ENCODE assay signal across 8 cellular contexts in the genomic region with DNA sequence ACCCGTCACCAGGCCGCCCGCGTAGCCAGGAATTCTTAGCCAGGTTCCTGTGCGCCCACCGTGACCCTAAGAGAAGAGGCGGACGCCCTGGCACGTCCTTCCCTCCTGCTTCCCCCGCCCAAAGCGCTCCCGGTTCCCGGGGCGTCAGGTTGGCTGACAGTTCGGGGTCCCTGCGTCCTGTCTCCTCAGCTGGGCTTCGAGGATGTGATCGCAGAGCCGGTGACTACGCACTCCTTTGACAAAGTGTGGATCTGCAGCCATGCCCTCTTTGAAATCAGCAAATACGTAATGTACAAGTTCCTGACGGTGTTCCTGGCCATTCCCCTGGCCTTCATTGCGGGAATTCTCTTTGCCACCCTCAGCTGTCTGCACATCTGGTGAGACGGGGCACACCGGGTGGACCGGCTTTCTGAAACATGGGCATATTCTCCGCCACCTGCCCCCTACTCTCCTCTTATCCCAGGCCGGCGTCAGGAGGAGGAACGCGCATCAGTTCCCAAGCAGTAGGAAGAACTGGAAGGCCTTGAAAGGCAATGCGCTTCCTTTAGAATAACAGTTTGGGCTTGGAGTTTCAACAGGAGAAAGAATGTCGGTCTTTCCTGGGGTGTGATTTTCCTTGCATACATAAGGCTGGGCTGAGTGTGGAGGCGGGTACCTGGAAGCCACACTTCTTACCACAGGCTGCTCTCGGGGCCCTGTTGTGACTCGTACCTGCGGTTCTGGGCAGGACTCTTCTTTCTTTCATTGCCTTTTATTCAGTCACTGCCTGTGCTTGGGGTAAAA. TPM values are rescaled to one million over a fixed set of nuclear protein-coding genes. Genes with fewer than 3 reads are reported as not detected.
A peak's percentile ranks its signal among the peaks of the same experiment; 100 is the strongest.
DNase-seq lines count a peak whose midpoint lies in the region; ATAC-seq and TF ChIP-seq lines count a peak whose summit lies in the region.

No MANE protein-coding gene starts in this region.

- peak overlapping the region; percentile 96 for H3K9ac ChIP-seq in IMR-90 (ENCODE audit: low read depth, low read length)

- H3K9me1 ChIP-seq in IMR-90 (ENCODE audit: insufficient read depth, low read length), result peaks cover 8% of the 10 kb centered on the region

- H3K79me1 ChIP-seq in IMR-90 (ENCODE audit: low read depth in 1 of 2, low read length in 2 of 2), result peaks cover 9 to 38% of the 10 kb centered on the region in 2 experiments

- peak overlapping the region; percentile 94 for H2BK5ac ChIP-seq in IMR-90 (ENCODE audit: low read depth, low read length, poor library complexity, severe bottlenecking)

- peak overlapping the region; percentile 96 for H3K4me2 ChIP-seq in IMR-90 (ENCODE audit: low read depth, low read length)

- peak overlapping the region; percentile 92 for H4K5ac ChIP-seq in IMR-90 (ENCODE audit: low read depth, low read length)

- peak overlapping the region; percentile 96 for H3K18ac ChIP-seq in IMR-90 (ENCODE audit: low read depth, low read length)

- peak overlapping the region; percentile 82 for H2BK120ac ChIP-seq in IMR-90 (ENCODE audit: low read depth, low read length)

- peak overlapping the region; percentile 95 for H2AK9ac ChIP-seq in IMR-90 (replicated peaks; ENCODE audit: low read depth, low read length, poor library complexity)

- no peaks in the 10 kb centered on the region for H3K9me3 ChIP-seq in IMR-90 (ENCODE audit: control insufficient read depth, insufficient read depth, low read length)

- peak overlapping the region; percentile 97 for H3K14ac ChIP-seq in IMR-90 (replicated peaks; ENCODE audit: low read depth, low read length)

- H3K27me3 ChIP-seq in IMR-90 (ENCODE audit: control insufficient read depth, insufficient read depth, low read length), result no peaks in the 10 kb centered on the region

- dilution Hi-C loops in IMR-90 (cut with HindIII; ENCODE audit: low sequenced_read_pairs, unreplicated experiment), result loop anchor here (25.0 kb wide), 1 partner anchor 238 kb away; no protein-coding TSS in a partner anchor

- peak overlapping the region; percentile 99 for H3K23ac ChIP-seq in IMR-90 (ENCODE audit: low read depth, low read length)

- peak overlapping the region; percentile 81; the same call in 2 of the 3 replicates for H2BK15ac ChIP-seq in IMR-90 (ENCODE audit: low read depth, low read length)

- CTCF ChIA-PET in IMR-90 (lab: Yijun Ruan, JAX), result no interaction called here
- CTCF ChIA-PET in activated naive CD4-positive, alpha-beta T cell treated with anti-CD3 and anti-CD28 coated beads, Interleukin-2, amount 10 ng/mL, durations not matched to agents 7 days and 5 days (lab: Charles Lee), result no interaction called here

- 1% methylated on average over 20 of the region's 37 CpGs; no CpG with 5 or more reads in 1 of the 2 experiments for WGBS in IMR-90 (ENCODE audit: extremely low coverage in 2 of 2, insufficient read length in 1 of 2), 2 experiments

- H2BK20ac ChIP-seq in IMR-90 (ENCODE audit: low read depth, low read length), result peak overlapping the region; percentile 60

- DNase-seq in stimulated activated naive CD4-positive, alpha-beta T cell treated with Interleukin-2 at 50 U/mL for 16 hours (lab: John Stamatoyannopoulos, UW), result peak; percentile 37
- no peak for DNase-seq in stimulated activated naive CD4-positive, alpha-beta T cell (lab: John Stamatoyannopoulos, UW)
- DNase-seq in IMR-90 (peak; percentile 50), cardiac septum (ENCODE audit: low spot score) (peak; percentile 76), posterior vena cava (ENCODE audit: low spot score) (peak; percentile 84), activated gamma-delta T cell (lab: John Stamatoyannopoulos, UW) (no peak), SHP77 treated with DMSO at 0.1 percent for 48 hours (lab: John Stamatoyannopoulos, UW) (no peak)
- DNase-seq in activated naive CD4-positive, alpha-beta T cell treated with anti-CD3 and anti-CD28 coated beads, Interleukin-2, amount 10 ng/mL, durations not matched to agents 7 days and 5 days, result peak; percentile 37

- H4K20me1 ChIP-seq in IMR-90 (ENCODE audit: insufficient read depth, low read length), result no peaks in the 10 kb centered on the region; the same call in 1 of the 2 replicates

- no peak; the same call in 1 of the 2 replicates for TF ChIP-seq POLR2A in IMR-90 (IDR thresholded peaks at IDR 0.05; ENCODE audit: low read depth, low read length)

- H3K4me3 Mint-ChIP-seq in activated naive CD4-positive, alpha-beta T cell treated with anti-CD3 and anti-CD28 coated beads, Interleukin-2, amount 10 ng/mL, durations not matched to agents 7 days and 5 days, result peak overlapping the region; percentile 13

- POLR2A ChIA-PET in IMR-90 (lab: Charles Lee; ENCODE audit: unreplicated experiment), result interaction anchor here (0.6 to 1.0 kb wide), 3 partner anchors 26 to 36 kb away, joined by 3 to 5 read pairs (median 3); no protein-coding TSS in a partner anchor

- ATAC-seq in IMR-90 (ENCODE audit: low read depth), result peak; percentile 2

- H3K36me3 ChIP-seq in IMR-90 (ENCODE audit: control insufficient read depth, insufficient read depth, low read length), result peaks cover 2% of the 10 kb centered on the region

- H4K8ac ChIP-seq in IMR-90 (ENCODE audit: low read depth in 2 of 2, low read length in 2 of 2), result peak overlapping the region; percentile 84 to 93

- peak overlapping the region; percentile 98 for H3K4ac ChIP-seq in IMR-90 (ENCODE audit: low read depth, low read length)

- peak overlapping the region; percentile 88 for H3K4me3 ChIP-seq in IMR-90 (ENCODE audit: insufficient read depth, low read depth, low read length)

- in situ Hi-C loops in IMR-90 (cut with MboI; ENCODE audit: low sequenced_read_pairs), result no loop called here

- no peaks in the 10 kb centered on the region for H3K9me3 Mint-ChIP-seq in activated naive CD4-positive, alpha-beta T cell treated with anti-CD3 and anti-CD28 coated beads, Interleukin-2, amount 10 ng/mL, durations not matched to agents 7 days and 5 days

- H2AK5ac ChIP-seq in IMR-90 (ENCODE audit: low read depth, low read length), result peak overlapping the region; percentile 95

- intact Hi-C loops in IMR-90 (cut with micrococcal nuclease), result loop anchor here (1.0 to 5.0 kb wide), 4 partner anchors 27 to 242 kb away; no protein-coding TSS in a partner anchor
- intact Hi-C loops in cardiac septum (cut with DNase I), result loop anchor here (2.0 to 5.0 kb wide), 3 partner anchors 25 to 228 kb away; a partner anchor contains a TSS
- intact Hi-C loops in posterior vena cava (cut with DNase I), result loop anchor here in 1 of 2 donors (2.0 kb wide), 1 partner anchor 25 kb away; a partner anchor contains a TSS

- TSS peak; percentile 69 for BruUV-seq in IMR-90 (replicated peaks; lab: Mats Ljungman, UMichigan)

- TF ChIP-seq CTCF in IMR-90 (conservative IDR thresholded peaks at IDR 0.05; ENCODE audit: low read depth, low read length), result no peak

- H2AFZ ChIP-seq in IMR-90 (replicated peaks; ENCODE audit: low read length, poor library complexity), result peak overlapping the region; percentile 95

- H3K36me3 Mint-ChIP-seq in activated naive CD4-positive, alpha-beta T cell treated with anti-CD3 and anti-CD28 coated beads, Interleukin-2, amount 10 ng/mL, durations not matched to agents 7 days and 5 days, result no peaks in the 10 kb centered on the region

- peaks cover 13% of the 10 kb centered on the region for H3K4me1 ChIP-seq in IMR-90 (ENCODE audit: control insufficient read depth, insufficient read depth, low read length)

- H3K27me3 Mint-ChIP-seq in activated naive CD4-positive, alpha-beta T cell treated with anti-CD3 and anti-CD28 coated beads, Interleukin-2, amount 10 ng/mL, durations not matched to agents 7 days and 5 days, result peaks cover 54% of the 10 kb centered on the region

- H4K91ac ChIP-seq in IMR-90 (ENCODE audit: insufficient read depth, low read depth, low read length), result peak overlapping the region; percentile 96

- H3K56ac ChIP-seq in IMR-90 (ENCODE audit: extremely low read depth, insufficient read depth, low read length), result peak overlapping the region; percentile 97

- H3K4me1 Mint-ChIP-seq in activated naive CD4-positive, alpha-beta T cell treated with anti-CD3 and anti-CD28 coated beads, Interleukin-2, amount 10 ng/mL, durations not matched to agents 7 days and 5 days, result peaks cover 12% of the 10 kb centered on the region

- peak overlapping the region; percentile 94 for H3K27ac ChIP-seq in IMR-90 (ENCODE audit: insufficient read depth, low read length)

- no peak for TF ChIP-seq RAD21 in IMR-90 (IDR thresholded peaks at IDR 0.05; ENCODE audit: low read length)

- H3K27ac Mint-ChIP-seq in activated naive CD4-positive, alpha-beta T cell treated with anti-CD3 and anti-CD28 coated beads, Interleukin-2, amount 10 ng/mL, durations not matched to agents 7 days and 5 days, result no peak overlapping the region

TF ChIP-seq in IMR-90, 13 proteins besides CTCF, POLR2A, EP300 and RAD21 (continues in another document):
- TF ChIP-seq, protein P1, sequence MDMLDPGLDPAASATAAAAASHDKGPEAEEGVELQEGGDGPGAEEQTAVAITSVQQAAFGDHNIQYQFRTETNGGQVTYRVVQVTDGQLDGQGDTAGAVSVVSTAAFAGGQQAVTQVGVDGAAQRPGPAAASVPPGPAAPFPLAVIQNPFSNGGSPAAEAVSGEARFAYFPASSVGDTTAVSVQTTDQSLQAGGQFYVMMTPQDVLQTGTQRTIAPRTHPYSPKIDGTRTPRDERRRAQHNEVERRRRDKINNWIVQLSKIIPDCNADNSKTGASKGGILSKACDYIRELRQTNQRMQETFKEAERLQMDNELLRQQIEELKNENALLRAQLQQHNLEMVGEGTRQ (IDR thresholded peaks at IDR 0.05; ENCODE audit: low read depth, low read length), result no peak
- TF ChIP-seq MXI1 (IDR thresholded peaks at IDR 0.05; ENCODE audit: borderline replicate concordance, low read depth, low read length) (no peak), CHD1 (IDR thresholded peaks at IDR 0.05; ENCODE audit: low read depth, low read length) (no peak)

RNA-seq across cellular contexts. Expression of a gene that starts 0.7 kb away (rescaled TPM):
- 199 and 217 TPM in 2 replicates for total RNA-seq in IMR-90 (2012; rRNA removed)
- polyA plus RNA-seq in IMR-90 (2012; rRNA removed), result 217 and 265 TPM in 2 replicates
- 110 and 169 TPM in 2 replicates for polyA plus RNA-seq in IMR-90 (2012; cell fraction: cytosol; rRNA removed)
- polyA plus RNA-seq in IMR-90 (2012; cell fraction: nucleus; rRNA removed; ENCODE audit: low replicate concordance), result 42.8 and 115 TPM in 2 replicates
- 311 TPM for total RNA-seq in cardiac septum
- total RNA-seq in posterior vena cava, result 100 to 1,000 TPM in 1 of 2 donors, 10 to 100 TPM in 1; 81.9 to 102 TPM

RNA-seq across cellular contexts. Expression of a gene that starts 24.6 kb away (rescaled TPM):
- total RNA-seq in IMR-90 (2012; rRNA removed), result 1,496 and 1,592 TPM in 2 replicates
- polyA plus RNA-seq in IMR-90 (2012; rRNA removed), result 1,549 and 1,808 TPM in 2 replicates
- polyA plus RNA-seq in IMR-90 (2012; cell fraction: cytosol; rRNA removed), result 1,102 and 4,328 TPM in 2 replicates
- 319 and 633 TPM in 2 replicates for polyA plus RNA-seq in IMR-90 (2012; cell fraction: nucleus; rRNA removed; ENCODE audit: low replicate concordance)
- total RNA-seq in cardiac septum, result 311 TPM
- total RNA-seq in posterior vena cava, result 100 to 1,000 TPM; 226 to 291 TPM

Comparison
In these comparisons a context has a peak if more than half of its experiments do, and no peak if none do; other contexts are left out.
1. DNase-seq: peak in stimulated activated naive CD4-positive, alpha-beta T cell treated with Interleukin-2 at 50 U/mL for 16 hours (single experiment), IMR-90 (single experiment), activated naive CD4-positive, alpha-beta T cell treated with anti-CD3 and anti-CD28 coated beads, Interleukin-2, amount 10 ng/mL, durations not matched to agents 7 days and 5 days (single experiment), cardiac septum (single experiment) and posterior vena cava (single experiment); none in stimulated activated naive CD4-positive, alpha-beta T cell (0 of 6), activated gamma-delta T cell (single experiment) and SHP77 treated with DMSO at 0.1 percent for 48 hours (single experiment).